In genomic region chr3:37537914-37538691, GRCh38 we compare ENCODE assay signal across 14 cellular contexts.
DNase-seq lines count a peak whose midpoint lies in the region; ATAC-seq and TF ChIP-seq lines count a peak whose summit lies in the region.
"Had no signal": no experiment of that assay in that cellular context is flagged by ENCODE, and none has a peak within 500 bp of the region (broad histone marks: within the 10 kb centered on the region; RNA-seq: fewer than 3 reads in every experiment).

No MANE protein-coding gene starts in this region.

- H3K4me3 Mint-ChIP-seq in GM23338 (no peak overlapping the region), endothelial cell (ENCODE audit: unreplicated experiment) (peak overlapping the region; percentile 40)
- H3K4me3 Mint-ChIP-seq: naive thymus-derived CD8-positive, alpha-beta T cell had no signal

- intact Hi-C loops in left colon (cut with DNase I, micrococcal nuclease) = no loop called here

- WGBS in smooth muscle cell (ENCODE audit: low lambda C conversion rate) = 40% methylated on average over 16 of the region's 16 CpGs

- H3K27ac Mint-ChIP-seq in GM23338 (no peak overlapping the region), endothelial cell (ENCODE audit: unreplicated experiment) (peak overlapping the region; percentile 61)

- DNase-seq in GM23338 (ENCODE audit: low spot score) = no peak
- no peak for DNase-seq in endothelial cell (ENCODE audit: low spot score)
- peak in 1 of 2 donors; percentile 16 for DNase-seq in left colon
- DNase-seq in smooth muscle cell (lab: John Stamatoyannopoulos, UW; ENCODE audit: unreplicated experiment) = no peak
- no peak for DNase-seq in NCI-H2227 treated with DMSO at 0.1 percent for 48 hours (lab: John Stamatoyannopoulos, UW)
- DNase-seq in brain microvascular endothelial cell = no peak
- no peak for DNase-seq in effector memory CD4-positive, alpha-beta T cell
- no peak for DNase-seq in NCI-H128 (lab: John Stamatoyannopoulos, UW; ENCODE audit: unreplicated experiment)
- DNase-seq: activated effector memory CD4-positive, alpha-beta T cell treated with Interleukin-2 at 50 U/mL for 16 hours; GOT3; MV-4-11; naive thymus-derived CD8-positive, alpha-beta T cell; stimulated activated naive CD4-positive, alpha-beta T cell had no signal

- TF ChIP-seq CTCF in GM23338 (conservative IDR thresholded peaks at IDR 0.05; ENCODE audit: low read depth in 2 of 2) (0 out of 4 replicates have a peak, but pooled peaks of 1 of the 2 experiments have one; percentile 6), endothelial cell (IDR thresholded peaks at IDR 0.05; ENCODE audit: unreplicated experiment) (no peak), smooth muscle cell (IDR thresholded peaks at IDR 0.05; ENCODE audit: borderline replicate concordance, insufficient read depth, poor library complexity, severe bottlenecking) (no peak), brain microvascular endothelial cell (IDR thresholded peaks at IDR 0.05; ENCODE audit: low read depth, low read length, missing control alignments) (no peak)

- no peak overlapping the region for H2AFZ ChIP-seq in GM23338
- no peak overlapping the region for H2AFZ ChIP-seq in smooth muscle cell (ENCODE audit: low read depth)

- in situ Hi-C loops in brain microvascular endothelial cell (cut with HindIII; ENCODE audit: low pct_ligation_motif_present, low sequenced_read_pairs) = no loop called here

- no peak overlapping the region for H3K27ac ChIP-seq in GM23338 (ENCODE audit: low read depth)
- H3K27ac ChIP-seq in smooth muscle cell (ENCODE audit: low read depth) = no peak overlapping the region
- H3K27ac ChIP-seq in brain microvascular endothelial cell = no peak overlapping the region
- no peak overlapping the region for H3K27ac ChIP-seq in effector memory CD4-positive, alpha-beta T cell (ENCODE audit: insufficient read depth, low read length, poor library complexity, severe bottlenecking)

- H3K9me3 Mint-ChIP-seq in GM23338 = no peaks in the 10 kb centered on the region
- no peaks in the 10 kb centered on the region for H3K9me3 Mint-ChIP-seq in endothelial cell (ENCODE audit: unreplicated experiment)
- H3K9me3 Mint-ChIP-seq: naive thymus-derived CD8-positive, alpha-beta T cell had no signal

- no peak overlapping the region for H3K4me3 ChIP-seq in GM23338
- H3K4me3 ChIP-seq in smooth muscle cell = no peak overlapping the region
- H3K4me3 ChIP-seq in brain microvascular endothelial cell (ENCODE audit: low read depth, low read length) = no peak overlapping the region
- no peak overlapping the region for H3K4me3 ChIP-seq in effector memory CD4-positive, alpha-beta T cell (ENCODE audit: insufficient read depth, low read depth, low read length, poor library complexity, severe bottlenecking)
- H3K4me3 ChIP-seq: breast epithelium had no signal

- H3K4me2 ChIP-seq in GM23338 (no peak overlapping the region), smooth muscle cell (peak overlapping the region; percentile 34)

- peak; percentile 57 for ATAC-seq in GM23338
- peak; percentile 40 for ATAC-seq in left colon
- ATAC-seq: naive thymus-derived CD8-positive, alpha-beta T cell had no signal

- no peaks in the 10 kb centered on the region; the same call in 2 of the 3 replicates for H3K36me3 Mint-ChIP-seq in GM23338 (ENCODE audit: low read depth)
- peaks cover 83% of the 10 kb centered on the region for H3K36me3 Mint-ChIP-seq in endothelial cell (ENCODE audit: low read depth, unreplicated experiment)
- H3K36me3 Mint-ChIP-seq: naive thymus-derived CD8-positive, alpha-beta T cell had no signal

- H4K20me1 ChIP-seq in GM23338 (replicated peaks; ENCODE audit: insufficient read depth) (no peaks in the 10 kb centered on the region), smooth muscle cell (ENCODE audit: low read depth) (no peaks in the 10 kb centered on the region)

- no peaks in the 10 kb centered on the region for H3K9me3 ChIP-seq in smooth muscle cell (replicated peaks; ENCODE audit: low read depth)
- H3K9me3 ChIP-seq in effector memory CD4-positive, alpha-beta T cell (ENCODE audit: control insufficient read depth, low read length) = no peaks in the 10 kb centered on the region
- H3K9me3 ChIP-seq: breast epithelium had no signal

- no peaks in the 10 kb centered on the region for H3K79me2 ChIP-seq in GM23338 (replicated peaks; ENCODE audit: insufficient read depth)
- H3K79me2 ChIP-seq in smooth muscle cell (ENCODE audit: low read depth) = no peaks in the 10 kb centered on the region

- H3K27me3 Mint-ChIP-seq in GM23338 (ENCODE audit: insufficient read depth, low read depth, poor library complexity) (no peaks in the 10 kb centered on the region), endothelial cell (ENCODE audit: unreplicated experiment) (peaks cover 10% of the 10 kb centered on the region)
- H3K27me3 Mint-ChIP-seq: naive thymus-derived CD8-positive, alpha-beta T cell had no signal

- peaks cover 10% of the 10 kb centered on the region for H3K4me1 Mint-ChIP-seq in GM23338
- peaks cover 53% of the 10 kb centered on the region for H3K4me1 Mint-ChIP-seq in endothelial cell (ENCODE audit: unreplicated experiment)

- H3K36me3 ChIP-seq in GM23338 (ENCODE audit: insufficient read depth) = no peaks in the 10 kb centered on the region
- H3K36me3 ChIP-seq in smooth muscle cell (ENCODE audit: low read depth) = no peaks in the 10 kb centered on the region
- H3K36me3 ChIP-seq in brain microvascular endothelial cell (replicated peaks) = no peaks in the 10 kb centered on the region
- H3K36me3 ChIP-seq in effector memory CD4-positive, alpha-beta T cell (ENCODE audit: control insufficient read depth, insufficient read depth, low read length) = no peaks in the 10 kb centered on the region
- H3K36me3 ChIP-seq: breast epithelium had no signal

- H3K4me1 ChIP-seq in GM23338 (ENCODE audit: insufficient read depth) = no peaks in the 10 kb centered on the region
- no peaks in the 10 kb centered on the region for H3K4me1 ChIP-seq in smooth muscle cell (ENCODE audit: low read depth)
- H3K4me1 ChIP-seq in effector memory CD4-positive, alpha-beta T cell (ENCODE audit: control insufficient read depth, insufficient read depth, low read length, poor library complexity, severe bottlenecking) = no peaks in the 10 kb centered on the region

- 0 out of 2 replicates have a peak, but pooled peaks cover 3% of the 10 kb centered on the region for H3K9me2 ChIP-seq in GM23338 (ENCODE audit: insufficient read depth)

- H3K27me3 ChIP-seq in GM23338 (ENCODE audit: insufficient read depth) = no peaks in the 10 kb centered on the region
- H3K27me3 ChIP-seq in smooth muscle cell (ENCODE audit: low read depth) = peaks cover 38% of the 10 kb centered on the region
- H3K27me3 ChIP-seq in brain microvascular endothelial cell (replicated peaks) = no peaks in the 10 kb centered on the region
- H3K27me3 ChIP-seq in effector memory CD4-positive, alpha-beta T cell (replicated peaks; ENCODE audit: control insufficient read depth, insufficient read depth, low read length, poor library complexity, severe bottlenecking) = no peaks in the 10 kb centered on the region
- H3K27me3 ChIP-seq: breast epithelium had no signal

- H3K9ac ChIP-seq in smooth muscle cell (ENCODE audit: low read depth) = no peak overlapping the region

- H3F3A ChIP-seq in GM23338 (replicated peaks; ENCODE audit: low read depth) (no peaks in the 10 kb centered on the region), smooth muscle cell (ENCODE audit: low read depth) (no peaks in the 10 kb centered on the region)

TF ChIP-seq in GM23338, 12 proteins besides CTCF, POLR2A, EP300 and RAD21:
- TF ChIP-seq ETS1 (IDR thresholded peaks at IDR 0.05) = no peak
- TF ChIP-seq POLR2AphosphoS5 (IDR thresholded peaks at IDR 0.05; ENCODE audit: low read depth) = no peak
- no peak for TF ChIP-seq JUNB (IDR thresholded peaks at IDR 0.05; ENCODE audit: unreplicated experiment)
